8 cellular contexts compared by ENCODE assay signal in genomic region chr12:6766651-6767300, GRCh38. TPM values are rescaled to one million over a fixed set of nuclear protein-coding genes. Genes with fewer than 3 reads are reported as not detected.
DNase-seq lines count a peak whose midpoint lies in the region; TF ChIP-seq lines count a peak whose summit lies in the region.

No MANE protein-coding gene starts in this region.

- POLR2A ChIA-PET in GM10248 (lab: Yijun Ruan, JAX): interaction anchor here (0.7 to 2.2 kb wide), 4 partner anchors 10 to 231 kb away, joined by 3 to 15 read pairs (median 4); partner anchors contain the start of genes MLF2 and TPI1

- CTCF ChIA-PET in GM10248 (lab: Yijun Ruan, JAX): interaction anchor here (0.8 to 8.0 kb wide), 32 partner anchors 9 to 343 kb away, joined by 3 to 117 read pairs (median 5); partner anchors contain the start of genes CD4, CDCA3, COPS7A and GAPDH

- peaks cover 45% of the 10 kb centered on the region for H3K4me1 ChIP-seq in skeletal muscle satellite cell (ENCODE audit: control insufficient read depth, insufficient read depth, low read length)

- DNase-seq in GM10248 (ENCODE audit: extremely low spot score): peak; percentile 77
- peak; percentile 91 for DNase-seq in H7
- peak; percentile 13 for DNase-seq in MV-4-11 (lab: John Stamatoyannopoulos, UW)
- peak; percentile 52 for DNase-seq in T-helper 9 cell
- peak; percentile 38 for DNase-seq in central memory CD4-positive, alpha-beta T cell
- peak; percentile 45 for DNase-seq in inferior parietal cortex (ENCODE audit: extremely low spot score)
- DNase-seq in middle frontal gyrus (ENCODE audit: extremely low spot score, low spot score): no peak

- peak overlapping the region; percentile 93 for H3K4me2 ChIP-seq in skeletal muscle satellite cell (ENCODE audit: low read length)

- H3K9me3 ChIP-seq in skeletal muscle satellite cell (replicated peaks; ENCODE audit: low read length): no peaks in the 10 kb centered on the region

- TF ChIP-seq CTCF in GM10248 (IDR thresholded peaks at IDR 0.05; ENCODE audit: control extremely low read depth, extremely low read depth, low read depth, missing control alignments): peak; percentile 85

- H3K36me3 ChIP-seq in H7 (replicated peaks; ENCODE audit: control insufficient read depth, insufficient read depth, low read length): peaks cover 3% of the 10 kb centered on the region
- peaks cover 23% of the 10 kb centered on the region for H3K36me3 ChIP-seq in skeletal muscle satellite cell (ENCODE audit: insufficient read depth, low read length)

- H3K27me3 ChIP-seq in H7 (ENCODE audit: control insufficient read depth, insufficient read depth, low read length): peaks cover 16% of the 10 kb centered on the region
- H3K27me3 ChIP-seq in skeletal muscle satellite cell (ENCODE audit: control insufficient read depth, insufficient read depth, low read length): no peaks in the 10 kb centered on the region

- H3K4me3 ChIP-seq in H7 (ENCODE audit: insufficient read depth, low read depth, low read length) (peak overlapping the region; percentile 84), skeletal muscle satellite cell (ENCODE audit: low read length) (peak overlapping the region; percentile 98)

- H3K9ac ChIP-seq in skeletal muscle satellite cell (ENCODE audit: low read depth, low read length): peak overlapping the region; percentile 86

RNA-seq across cellular contexts. Expression of gene PTMS, which starts 0.6 kb away (rescaled TPM):
- total RNA-seq in H7 (2014; rRNA removed; shearing (Covaris generic)): 237 and 270 TPM in 2 replicates
- total RNA-seq in skeletal muscle satellite cell (2012; rRNA removed): 50.5 and 63.9 TPM in 2 replicates

RNA-seq across cellular contexts. Expression of gene LAG3, which starts 5.5 kb away (rescaled TPM):
- total RNA-seq in H7 (2014; rRNA removed; shearing (Covaris generic)): 0.35 and 2.0 TPM in 2 replicates
- total RNA-seq in skeletal muscle satellite cell (2012; rRNA removed): under 0.01 TPM in 1 of 2 replicates, not detected in the other

RNA-seq across cellular contexts. Expression of gene MLF2, which starts 13.8 kb away (rescaled TPM):
- total RNA-seq in H7 (2014; rRNA removed; shearing (Covaris generic)): 293 and 322 TPM in 2 replicates
- 140 and 177 TPM in 2 replicates for total RNA-seq in skeletal muscle satellite cell (2012; rRNA removed)

RNA-seq across cellular contexts. Expression of gene CD4, which starts 22.6 kb away (rescaled TPM):
- total RNA-seq in H7 (2014; rRNA removed; shearing (Covaris generic)): 0.66 and 0.81 TPM in 2 replicates
- not detected in 2 replicates for total RNA-seq in skeletal muscle satellite cell (2012; rRNA removed)

RNA-seq across cellular contexts. Expression of gene COPS7A, which starts 42.9 kb away (rescaled TPM):
- total RNA-seq in H7 (2014; rRNA removed; shearing (Covaris generic)): 72.1 and 77.6 TPM in 2 replicates
- total RNA-seq in skeletal muscle satellite cell (2012; rRNA removed): 95.3 and 114 TPM in 2 replicates
